In the genomic region with DNA sequence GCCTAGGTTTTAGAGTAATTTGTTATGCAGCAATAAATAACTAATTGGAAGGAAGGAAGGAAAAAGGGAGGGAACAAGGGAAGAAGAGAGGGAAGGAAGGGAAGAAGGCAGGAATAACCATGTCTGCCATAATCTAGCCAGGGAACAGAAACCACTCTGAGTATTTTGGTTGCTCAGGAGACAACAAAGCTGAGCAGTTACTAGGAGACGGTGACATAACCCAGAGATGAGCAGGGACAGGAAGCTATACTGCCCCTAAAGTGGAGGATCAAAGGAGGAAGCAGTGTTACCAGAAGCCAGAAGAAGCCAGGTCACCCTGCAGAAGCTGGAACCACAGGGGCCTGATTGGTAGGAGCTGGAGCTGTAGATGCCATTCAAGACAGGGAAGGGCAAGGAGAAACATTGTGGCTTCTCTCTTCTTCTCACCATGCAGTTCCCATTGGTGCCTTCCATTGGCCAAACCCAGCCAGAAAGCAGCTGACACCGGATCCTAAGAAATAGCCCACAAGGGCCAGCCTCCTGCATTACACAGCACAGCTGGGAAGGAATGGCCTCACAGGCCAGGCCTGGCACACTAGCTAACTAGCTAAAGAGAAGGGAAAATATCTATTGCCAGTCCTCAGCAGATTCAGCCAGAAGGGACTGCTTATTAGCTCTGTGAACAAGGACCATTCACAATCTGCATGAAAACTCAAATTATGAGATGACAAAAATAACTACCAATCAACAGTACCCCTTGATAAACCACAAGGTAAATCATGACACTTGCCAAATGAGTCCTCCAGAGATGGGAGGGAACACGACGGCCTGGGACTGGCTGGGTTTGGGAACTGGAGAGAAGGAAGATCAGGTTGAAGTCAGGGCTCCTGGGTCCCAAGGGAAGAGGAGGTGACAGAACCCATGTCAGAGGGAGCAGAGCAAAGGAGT, we compare ENCODE assay signal across 8 cellular contexts.
A peak's percentile ranks its signal among the peaks of the same experiment; 100 is the strongest.
DNase-seq lines count a peak whose midpoint lies in the region; ATAC-seq and TF ChIP-seq lines count a peak whose summit lies in the region.

No MANE protein-coding gene starts in this region.

- no peaks in the 10 kb centered on the region for H3K27me3 Mint-ChIP-seq in memory B cell
- peaks cover 30% of the 10 kb centered on the region for H3K27me3 Mint-ChIP-seq in activated naive CD4-positive, alpha-beta T cell treated with anti-CD3 and anti-CD28 coated beads, Interleukin-2, amount 10 ng/mL, durations not matched to agents 7 days and 5 days

- H3K9me3 Mint-ChIP-seq in memory B cell = peaks cover 3% of the 10 kb centered on the region
- no peaks in the 10 kb centered on the region for H3K9me3 Mint-ChIP-seq in activated naive CD4-positive, alpha-beta T cell treated with anti-CD3 and anti-CD28 coated beads, Interleukin-2, amount 10 ng/mL, durations not matched to agents 7 days and 5 days

- CTCF ChIA-PET in activated naive CD4-positive, alpha-beta T cell treated with anti-CD3 and anti-CD28 coated beads, Interleukin-2, amount 10 ng/mL, durations not matched to agents 7 days and 5 days (lab: Charles Lee) = interaction anchor here (1.1 kb wide), 2 partner anchors 72 to 123 kb away, joined by 3 read pairs; no protein-coding TSS in a partner anchor

- H4K20me1 ChIP-seq in MM.1S (ENCODE audit: insufficient read depth, low read length) (no peaks in the 10 kb centered on the region), hepatocyte (ENCODE audit: insufficient read depth, poor library complexity, severe bottlenecking) (no peaks in the 10 kb centered on the region)

- H3K9me2 ChIP-seq in MM.1S (replicated peaks; ENCODE audit: insufficient read depth, low read length) (no peaks in the 10 kb centered on the region), hepatocyte (replicated peaks; ENCODE audit: insufficient read depth) (no peaks in the 10 kb centered on the region)

- ATAC-seq in GM18858 (IDR thresholded peaks at IDR 0.05; ENCODE audit: unreplicated experiment) = peak; percentile 24
- ATAC-seq in GM21825 (IDR thresholded peaks at IDR 0.05; ENCODE audit: unreplicated experiment) = peak; percentile 37
- peak; percentile 15 for ATAC-seq in memory B cell (ENCODE audit: low read depth)

- H3K36me3 ChIP-seq in MM.1S (replicated peaks; ENCODE audit: insufficient read depth, low read length) = no peaks in the 10 kb centered on the region
- no peaks in the 10 kb centered on the region for H3K36me3 ChIP-seq in hepatocyte (replicated peaks; ENCODE audit: insufficient read depth, low read depth)

- H3K9me3 ChIP-seq in MM.1S (replicated peaks; ENCODE audit: insufficient read depth, low read length) (no peaks in the 10 kb centered on the region), hepatocyte (ENCODE audit: low read depth) (no peaks in the 10 kb centered on the region)

- H3K4me3 ChIP-seq in MM.1S (ENCODE audit: low read length) (peak overlapping the region; percentile 35), hepatocyte (no peak overlapping the region)

- peaks cover 35% of the 10 kb centered on the region for H3K4me1 Mint-ChIP-seq in memory B cell
- peaks cover 18% of the 10 kb centered on the region for H3K4me1 Mint-ChIP-seq in activated naive CD4-positive, alpha-beta T cell treated with anti-CD3 and anti-CD28 coated beads, Interleukin-2, amount 10 ng/mL, durations not matched to agents 7 days and 5 days

- no peaks in the 10 kb centered on the region for H3K27me3 ChIP-seq in MM.1S (replicated peaks; ENCODE audit: insufficient read depth, low read length)
- H3K27me3 ChIP-seq in hepatocyte = no peaks in the 10 kb centered on the region

- peak overlapping the region; percentile 96 for H3K27ac ChIP-seq in MM.1S (ENCODE audit: low read length)
- H3K27ac ChIP-seq in hepatocyte = no peak overlapping the region

- H3K4me2 ChIP-seq in MM.1S (ENCODE audit: low read depth, low read length) (peak overlapping the region; percentile 77), hepatocyte (no peak overlapping the region)

- H3K79me2 ChIP-seq in MM.1S (ENCODE audit: low read length) (peaks cover 12% of the 10 kb centered on the region), hepatocyte (no peaks in the 10 kb centered on the region)

- H3K9ac ChIP-seq in MM.1S (ENCODE audit: low read length) = peak overlapping the region; percentile 88

- peak; percentile 80 for DNase-seq in MM.1S
- DNase-seq in memory B cell (ENCODE audit: low spot score in 2 of 2) = no peak
- no peak for DNase-seq in NCI-H1694 treated with DMSO at 0.1 percent for 48 hours (lab: John Stamatoyannopoulos, UW)
- no peak for DNase-seq in hepatocyte (ENCODE audit: low spot score)
- no peak for DNase-seq in activated naive CD4-positive, alpha-beta T cell treated with anti-CD3 and anti-CD28 coated beads, Interleukin-2, amount 10 ng/mL, durations not matched to agents 7 days and 5 days
- DNase-seq in HPDE6-E6E7 (ENCODE audit: extremely low spot score) = no peak

- TF ChIP-seq CTCF in MM.1S (IDR thresholded peaks at IDR 0.05; ENCODE audit: low read length) = no peak
- TF ChIP-seq CTCF in hepatocyte (IDR thresholded peaks at IDR 0.05; ENCODE audit: poor library complexity) = no peak

- H3K4me1 ChIP-seq in MM.1S (ENCODE audit: low read length) (peaks cover 83% of the 10 kb centered on the region), hepatocyte (ENCODE audit: insufficient read depth) (no peaks in the 10 kb centered on the region)

- peaks cover 73% of the 10 kb centered on the region for H3F3A ChIP-seq in MM.1S (ENCODE audit: insufficient read depth, low read length)

- H3K36me3 Mint-ChIP-seq in memory B cell = no peaks in the 10 kb centered on the region
- no peaks in the 10 kb centered on the region for H3K36me3 Mint-ChIP-seq in activated naive CD4-positive, alpha-beta T cell treated with anti-CD3 and anti-CD28 coated beads, Interleukin-2, amount 10 ng/mL, durations not matched to agents 7 days and 5 days

- 87% methylated on average over 4 of the region's 4 CpGs for WGBS in hepatocyte (ENCODE audit: low lambda C conversion rate, missing lambda C conversion rate)

- peak overlapping the region; percentile 83 for H3K27ac Mint-ChIP-seq in memory B cell
- no peak overlapping the region for H3K27ac Mint-ChIP-seq in activated naive CD4-positive, alpha-beta T cell treated with anti-CD3 and anti-CD28 coated beads, Interleukin-2, amount 10 ng/mL, durations not matched to agents 7 days and 5 days

- H2AFZ ChIP-seq in MM.1S (ENCODE audit: low read length) = no peak overlapping the region
- no peak overlapping the region for H2AFZ ChIP-seq in hepatocyte

- H3K4me3 Mint-ChIP-seq in memory B cell = peak overlapping the region; percentile 74
- H3K4me3 Mint-ChIP-seq in activated naive CD4-positive, alpha-beta T cell treated with anti-CD3 and anti-CD28 coated beads, Interleukin-2, amount 10 ng/mL, durations not matched to agents 7 days and 5 days = no peak overlapping the region
